28 cellular contexts compared by ENCODE assay signal in the genomic region with DNA sequence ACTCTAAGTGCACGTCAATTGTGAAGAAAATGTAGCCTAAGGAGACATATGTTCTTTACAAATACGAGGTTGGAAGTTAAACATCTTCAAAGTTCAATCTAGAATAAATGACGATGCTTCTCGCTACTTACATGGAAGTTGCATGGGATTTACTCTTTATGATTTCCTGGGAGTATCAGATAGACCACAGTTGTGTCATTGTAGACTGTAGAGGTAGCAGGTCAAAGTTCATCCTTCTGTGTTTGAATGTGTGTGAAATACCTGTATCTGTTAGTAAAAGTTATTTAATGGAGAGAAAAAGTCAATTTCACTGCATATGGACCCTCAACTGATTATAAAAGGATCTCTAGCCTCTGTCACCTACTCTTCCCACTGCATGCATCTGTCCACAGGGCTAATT.
"Had no signal": no experiment of that assay in that cellular context is flagged by ENCODE, and none has a peak within 500 bp of the region (broad histone marks: within the 10 kb centered on the region; RNA-seq: fewer than 3 reads in every experiment).

No MANE protein-coding gene starts in this region.

- H3K4me1 ChIP-seq: heart right ventricle, psoas muscle, suprapubic skin, transverse colon, upper lobe of right lung, vagina had no signal

- H3K4me3 ChIP-seq: esophagus squamous epithelium, heart right ventricle, lung, psoas muscle, skin epidermis, suprapubic skin, transverse colon, upper lobe of right lung, vagina had no signal

- H3K9me3 ChIP-seq: esophagus squamous epithelium, psoas muscle, suprapubic skin, transverse colon, upper lobe of right lung, vagina had no signal

- H3K27me3 Mint-ChIP-seq: memory B cell; naive thymus-derived CD4-positive, alpha-beta T cell; stimulated activated naive CD8-positive, alpha-beta T cell treated with anti-CD3 and anti-CD28 coated beads, Interleukin-15, amount 100 ng/mL, for 72 hours had no signal

- FAIRE-seq: endometrium, islet of Langerhans had no signal

- H3K36me3 Mint-ChIP-seq: memory B cell had no signal

- H3K4me1 Mint-ChIP-seq: naive thymus-derived CD4-positive, alpha-beta T cell; nephron had no signal

- H3K4me3 Mint-ChIP-seq: effector memory CD8-positive, alpha-beta T cell; memory B cell; naive thymus-derived CD4-positive, alpha-beta T cell; nephron; stimulated activated naive CD8-positive, alpha-beta T cell treated with anti-CD3 and anti-CD28 coated beads, Interleukin-15, amount 100 ng/mL, for 72 hours had no signal

- H3K36me3 ChIP-seq: esophagus squamous epithelium, heart right ventricle, suprapubic skin, transverse colon, upper lobe of right lung, vagina had no signal

- H3K27ac Mint-ChIP-seq: effector memory CD8-positive, alpha-beta T cell; memory B cell; naive thymus-derived CD4-positive, alpha-beta T cell; nephron; stimulated activated naive CD8-positive, alpha-beta T cell treated with anti-CD3 and anti-CD28 coated beads, Interleukin-15, amount 100 ng/mL, for 72 hours had no signal

- ATAC-seq: effector memory CD8-positive, alpha-beta T cell; heart right ventricle; left cardiac atrium; left ventricle myocardium superior; naive thymus-derived CD4-positive, alpha-beta T cell; psoas muscle; right cardiac atrium; stimulated activated naive CD8-positive, alpha-beta T cell treated with anti-CD3 and anti-CD28 coated beads, Interleukin-15, amount 100 ng/mL, for 72 hours; upper lobe of right lung had no signal

- H3K9me3 Mint-ChIP-seq: effector memory CD8-positive, alpha-beta T cell; memory B cell; stimulated activated naive CD8-positive, alpha-beta T cell treated with anti-CD3 and anti-CD28 coated beads, Interleukin-15, amount 100 ng/mL, for 72 hours had no signal

- DNase-seq: cortex of kidney; effector memory CD8-positive, alpha-beta T cell; erythroblast; esophagus squamous epithelium; foreskin melanocyte; glutamatergic neuron; heart right ventricle; hippocampal formation; left cardiac atrium; left ventricle myocardium superior; naive thymus-derived CD4-positive, alpha-beta T cell; nucleus accumbens; psoas muscle; right cardiac atrium; stimulated activated CD4-positive, alpha-beta T cell treated with anti-CD3 and anti-CD28 coated beads, Interleukin-15, amount 100 ng/mL, for 24 hours; stimulated activated CD4-positive, alpha-beta T cell treated with anti-CD3 and anti-CD28 coated beads, Interleukin-2, amount 100 ng/mL, for 48 hours; stimulated activated naive CD4-positive, alpha-beta T cell; stimulated activated naive CD8-positive, alpha-beta T cell treated with anti-CD3 and anti-CD28 coated beads, Interleukin-15, amount 100 ng/mL, for 72 hours; transverse colon; upper lobe of right lung had no signal
